Comparison of ENCODE assay signal across 9 cellular contexts in the genomic region with DNA sequence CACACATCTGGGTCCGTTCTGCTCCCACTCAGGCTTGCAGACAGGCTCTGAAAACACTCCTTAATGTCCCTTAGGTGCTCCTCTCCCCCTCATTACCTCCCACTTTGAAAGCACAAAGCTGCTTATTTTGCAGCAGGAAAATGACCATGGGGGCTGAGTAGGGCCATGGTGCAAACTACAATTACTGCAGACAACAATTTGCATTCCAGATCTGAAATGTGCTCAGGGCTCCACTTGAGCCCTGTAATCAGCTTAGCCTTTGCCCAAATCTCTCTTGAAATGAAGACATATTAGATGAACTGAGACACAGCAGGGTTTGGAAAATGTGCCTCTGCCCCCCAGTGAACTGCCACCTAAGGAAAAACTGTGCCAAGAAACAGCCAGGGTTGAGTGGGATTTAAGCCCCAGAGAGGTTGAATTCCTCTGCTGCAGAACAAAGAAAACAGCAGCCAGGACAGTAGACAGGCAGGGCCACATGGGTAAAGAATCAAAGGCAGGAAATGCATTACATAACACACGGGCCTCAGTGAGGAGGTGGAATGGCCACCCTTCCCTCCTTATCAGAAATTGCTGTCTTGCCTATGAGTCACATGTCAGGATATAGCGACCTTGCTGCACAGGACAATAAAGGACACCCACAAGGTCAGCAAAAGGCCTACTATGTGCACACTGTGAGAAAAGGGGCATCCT.
DNase-seq lines count a peak whose midpoint lies in the region; ATAC-seq and TF ChIP-seq lines count a peak whose summit lies in the region.
"Had no signal": no experiment of that assay in that cellular context is flagged by ENCODE, and none has a peak within 500 bp of the region (broad histone marks: within the 10 kb centered on the region; RNA-seq: fewer than 3 reads in every experiment).

No MANE protein-coding gene starts in this region.

- ATAC-seq in CD4-positive, alpha-beta T cell (ENCODE audit: poor library complexity) = peak; percentile 62
- ATAC-seq in activated CD8-positive, alpha-beta T cell treated with anti-CD3 and anti-CD28 coated beads for 36 hours = peak; percentile 32
- ATAC-seq in left lobe of liver (peak; percentile 49), GM18907 (IDR thresholded peaks at IDR 0.05; ENCODE audit: unreplicated experiment) (no peak)

- H3K9me3 Mint-ChIP-seq in CD4-positive, alpha-beta T cell = peaks cover 2% of the 10 kb centered on the region
- peaks cover 9% of the 10 kb centered on the region for H3K9me3 Mint-ChIP-seq in activated CD8-positive, alpha-beta T cell treated with anti-CD3 and anti-CD28 coated beads for 36 hours

- intact Hi-C loops in CD4-positive, alpha-beta T cell (cut with DNase I, micrococcal nuclease) = no loop called here
- intact Hi-C loops in activated CD8-positive, alpha-beta T cell treated with anti-CD3 and anti-CD28 coated beads for 36 hours (cut with micrococcal nuclease) = loop anchor here (5.0 kb wide), 1 partner anchor 66 kb away; no protein-coding TSS in a partner anchor
- intact Hi-C loops in posterior cingulate gyrus (cut with DNase I) = loop anchor here (10.0 kb wide), 1 partner anchor 114 kb away; no protein-coding TSS in a partner anchor

- H3K36me3 Mint-ChIP-seq in CD4-positive, alpha-beta T cell (ENCODE audit: low read depth) = no peaks in the 10 kb centered on the region
- peaks cover 9% of the 10 kb centered on the region for H3K36me3 Mint-ChIP-seq in activated CD8-positive, alpha-beta T cell treated with anti-CD3 and anti-CD28 coated beads for 36 hours (ENCODE audit: low read depth)

- peak in 5 of 10 experiments; percentile 21 to 37 (median 26) for DNase-seq in CD4-positive, alpha-beta T cell
- DNase-seq in Kasumi-1 (lab: John Stamatoyannopoulos, UW) = peak; percentile 33 to 38
- DNase-seq in activated CD8-positive, alpha-beta T cell treated with anti-CD3 and anti-CD28 coated beads for 36 hours = no peak
- DNase-seq in left lobe of liver (ENCODE audit: low spot score) = no peak
- no peak for DNase-seq in activated CD4-positive, CD25-positive, alpha-beta regulatory T cell treated with anti-CD3 and anti-CD28 coated beads, Interleukin-2, amount 50 U/mL, for 72 hours
- no peak for DNase-seq in activated CD4-positive, alpha-beta T cell treated with anti-CD3 and anti-CD28 coated beads, Interleukin-2, amount 50 U/mL, for 1 hour
- no peak for DNase-seq in posterior cingulate gyrus
- DNase-seq: NCI-H187 treated with DMSO at 0.1 percent for 48 hours had no signal

- H3K27me3 ChIP-seq in CD4-positive, alpha-beta T cell (ENCODE audit: control insufficient read depth, insufficient read depth, low read length) = no peaks in the 10 kb centered on the region

- H3K27ac Mint-ChIP-seq in CD4-positive, alpha-beta T cell = peak overlapping the region; percentile 86
- H3K27ac Mint-ChIP-seq in activated CD8-positive, alpha-beta T cell treated with anti-CD3 and anti-CD28 coated beads for 36 hours = no peak overlapping the region

- TF ChIP-seq CTCF in CD4-positive, alpha-beta T cell (IDR thresholded peaks at IDR 0.05) = no peak
- TF ChIP-seq CTCF in activated CD8-positive, alpha-beta T cell treated with anti-CD3 and anti-CD28 coated beads for 36 hours (IDR thresholded peaks at IDR 0.05) = no peak

- CTCF ChIA-PET in CD4-positive, alpha-beta T cell (lab: Charles Lee) = interaction anchor here (0.8 to 1.3 kb wide), 4 partner anchors 12 to 70 kb away, joined by 3 to 5 read pairs (median 4); no protein-coding TSS in a partner anchor
- CTCF ChIA-PET in activated CD8-positive, alpha-beta T cell treated with anti-CD3 and anti-CD28 coated beads for 36 hours (lab: Charles Lee) = interaction anchor here (1.0 to 1.5 kb wide), 4 partner anchors 12 to 127 kb away, joined by 3 to 6 read pairs (median 3); partner anchors contain the start of gene ARHGEF3

- no peaks in the 10 kb centered on the region for H3K9me3 ChIP-seq in CD4-positive, alpha-beta T cell (ENCODE audit: control insufficient read depth, low read length)

- H3K27me3 Mint-ChIP-seq in CD4-positive, alpha-beta T cell = no peaks in the 10 kb centered on the region
- H3K27me3 Mint-ChIP-seq in activated CD8-positive, alpha-beta T cell treated with anti-CD3 and anti-CD28 coated beads for 36 hours = no peaks in the 10 kb centered on the region

- H3K4me1 Mint-ChIP-seq in CD4-positive, alpha-beta T cell (ENCODE audit: low read depth) = peaks cover 73% of the 10 kb centered on the region
- peaks cover 82% of the 10 kb centered on the region for H3K4me1 Mint-ChIP-seq in activated CD8-positive, alpha-beta T cell treated with anti-CD3 and anti-CD28 coated beads for 36 hours (ENCODE audit: low read depth)

- peak overlapping the region; percentile 77 for H3K4me3 Mint-ChIP-seq in CD4-positive, alpha-beta T cell
- no peak overlapping the region for H3K4me3 Mint-ChIP-seq in activated CD8-positive, alpha-beta T cell treated with anti-CD3 and anti-CD28 coated beads for 36 hours

- no peak overlapping the region for H3K27ac ChIP-seq in CD4-positive, alpha-beta T cell (ENCODE audit: low read depth, low read length)

- POLR2A ChIA-PET in CD4-positive, alpha-beta T cell (lab: Charles Lee) = interaction anchor here (0.9 to 5.3 kb wide), 6 partner anchors 12 to 372 kb away, joined by 3 to 46 read pairs (median 4); partner anchors contain the start of genes CCDC66 and TASOR
- POLR2A ChIA-PET in activated CD8-positive, alpha-beta T cell treated with anti-CD3 and anti-CD28 coated beads for 36 hours (lab: Charles Lee) = interaction anchor here (0.9 to 3.4 kb wide), 7 partner anchors 12 to 128 kb away, joined by 3 to 14 read pairs (median 3); partner anchors contain the start of gene ARHGEF3

Comparison
In these comparisons a context has a peak if more than half of its experiments do, and no peak if none do; other contexts are left out.
1. DNase-seq: peak in Kasumi-1 (2 of 2); none in activated CD8-positive, alpha-beta T cell treated with anti-CD3 and anti-CD28 coated beads for 36 hours (single experiment), left lobe of liver (single experiment), activated CD4-positive, CD25-positive, alpha-beta regulatory T cell treated with anti-CD3 and anti-CD28 coated beads, Interleukin-2, amount 50 U/mL, for 72 hours (single experiment), activated CD4-positive, alpha-beta T cell treated with anti-CD3 and anti-CD28 coated beads, Interleukin-2, amount 50 U/mL, for 1 hour (single experiment) and posterior cingulate gyrus (0 of 10).
2. intact Hi-C loops: an anchor here in activated CD8-positive, alpha-beta T cell treated with anti-CD3 and anti-CD28 coated beads for 36 hours (5.0 kb wide) and posterior cingulate gyrus (10.0 kb wide); none called in CD4-positive, alpha-beta T cell.